ENCODE assay signal across 17 cellular contexts in the genomic region with DNA sequence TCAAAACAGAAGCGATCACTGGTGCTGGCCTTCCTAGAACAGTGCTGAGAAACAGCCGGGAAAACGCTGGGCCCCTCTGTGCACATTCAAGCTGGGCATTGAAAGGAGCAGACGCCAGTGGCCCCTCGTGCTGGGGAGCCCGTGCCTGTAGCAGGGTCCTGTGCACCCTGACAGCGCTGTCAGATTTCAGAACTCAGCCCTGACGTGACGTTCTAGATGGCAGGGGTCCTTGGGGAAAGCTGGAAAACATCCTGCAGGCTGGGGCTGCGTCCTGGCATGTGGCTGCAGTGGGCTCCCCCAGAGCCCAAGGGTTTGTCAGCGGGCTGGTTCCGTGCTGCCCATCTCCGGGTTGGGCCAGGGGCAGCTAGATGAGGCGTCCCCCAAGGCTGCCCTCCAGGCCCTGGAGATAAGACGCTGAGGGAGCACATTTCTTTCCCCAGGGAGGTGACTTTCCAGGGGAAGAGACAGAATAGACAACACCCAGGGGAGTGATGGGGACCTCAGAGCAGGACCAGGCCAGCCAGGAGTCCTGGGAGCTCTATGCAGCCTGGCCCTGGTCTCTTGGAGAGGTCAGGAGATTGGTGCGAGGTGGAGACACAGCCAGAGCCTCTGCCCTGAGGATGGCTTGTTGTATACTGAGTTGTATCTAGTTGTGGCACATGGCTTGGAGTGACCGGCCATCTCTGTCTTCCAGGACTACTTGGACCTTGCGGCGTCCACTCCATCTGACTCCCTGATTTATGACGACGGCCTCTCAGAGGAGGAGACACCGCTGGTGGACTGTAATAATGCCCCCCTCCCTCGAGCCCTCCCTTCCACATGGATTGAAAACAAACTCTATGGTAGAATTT. TPM values are rescaled to one million over a fixed set of nuclear protein-coding genes. Genes with fewer than 3 reads are reported as not detected.
DNase-seq lines count a peak whose midpoint lies in the region; ATAC-seq and TF ChIP-seq lines count a peak whose summit lies in the region.
"Had no signal": no experiment of that assay in that cellular context is flagged by ENCODE, and none has a peak within 500 bp of the region (broad histone marks: within the 10 kb centered on the region; RNA-seq: fewer than 3 reads in every experiment).

No MANE protein-coding gene starts in this region.

- H3K36me3 Mint-ChIP-seq in CD4-positive, alpha-beta memory T cell = no peaks in the 10 kb centered on the region
- H3K36me3 Mint-ChIP-seq: naive thymus-derived CD4-positive, alpha-beta T cell had no signal

- DNase-seq in right atrium auricular region (ENCODE audit: low spot score) = peak; percentile 43
- DNase-seq in Right ventricle myocardium superior = no peak
- peak; percentile 12 for DNase-seq in colonic mucosa
- peak; percentile 4 for DNase-seq in mucosa of gallbladder (ENCODE audit: low spot score)
- peak; percentile 60 to 84 for DNase-seq in vagina (ENCODE audit: extremely low spot score in 2 of 2)
- DNase-seq in CD4-positive, alpha-beta memory T cell = no peak
- DNase-seq: NCI-H1436 treated with DMSO at 0.1 percent for 48 hours, NCI-H82, SK-N-SH, small intestine had no signal

- TF ChIP-seq CTCF in right atrium auricular region (IDR thresholded peaks at IDR 0.05) (no peak), colonic mucosa (IDR thresholded peaks at IDR 0.05) (no peak), vagina (IDR thresholded peaks at IDR 0.05) (no peak)

- no peak for ATAC-seq in Right ventricle myocardium superior (ENCODE audit: poor library complexity)
- no peak for ATAC-seq in GM21515 (IDR thresholded peaks at IDR 0.05; ENCODE audit: unreplicated experiment)
- no peak for ATAC-seq in HG03439 (IDR thresholded peaks at IDR 0.05; ENCODE audit: unreplicated experiment)
- ATAC-seq: Panc1 had no signal

- CTCF ChIA-PET in CD4-positive, alpha-beta memory T cell (lab: Charles Lee; ENCODE audit: partially characterized antibody) = no interaction called here

- POLR2A ChIA-PET in CD4-positive, alpha-beta memory T cell (lab: Charles Lee; ENCODE audit: partially characterized antibody) = no interaction called here

- H3K36me3 ChIP-seq in right atrium auricular region = no peaks in the 10 kb centered on the region
- H3K36me3 ChIP-seq in colonic mucosa = no peaks in the 10 kb centered on the region
- H3K36me3 ChIP-seq in vagina = no peaks in the 10 kb centered on the region
- H3K36me3 ChIP-seq in CD4-positive, alpha-beta memory T cell (ENCODE audit: insufficient read depth, low read length) = no peaks in the 10 kb centered on the region
- H3K36me3 ChIP-seq: prostate gland had no signal

- no peaks in the 10 kb centered on the region for H3K4me1 ChIP-seq in right atrium auricular region
- no peaks in the 10 kb centered on the region for H3K4me1 ChIP-seq in colonic mucosa
- peaks cover 4% of the 10 kb centered on the region for H3K4me1 ChIP-seq in vagina
- H3K4me1 ChIP-seq in CD4-positive, alpha-beta memory T cell (ENCODE audit: insufficient read depth, low read length) = peaks cover 11% of the 10 kb centered on the region
- H3K4me1 ChIP-seq: prostate gland had no signal

- no peaks in the 10 kb centered on the region for H3K9me3 Mint-ChIP-seq in CD4-positive, alpha-beta memory T cell
- H3K9me3 Mint-ChIP-seq: activated T-helper 2 cell treated with anti-CD3 and anti-CD28 coated beads, Interferon-gamma antibody, Interleukin-2, Interleukin-4, amounts not matched to agents 10 μg/mL and 5 μg/mL and 100 μg/mL, durations not matched to agents 14 hours and 24 hours and 36 hours; naive thymus-derived CD4-positive, alpha-beta T cell had no signal

- H3K4me3 ChIP-seq in right atrium auricular region = no peak overlapping the region
- H3K4me3 ChIP-seq in colonic mucosa = no peak overlapping the region
- H3K4me3 ChIP-seq in vagina = no peak overlapping the region
- no peak overlapping the region for H3K4me3 ChIP-seq in CD4-positive, alpha-beta memory T cell (ENCODE audit: low read length in 2 of 2)
- H3K4me3 ChIP-seq: lung, prostate gland had no signal

- no peaks in the 10 kb centered on the region for H3K9me3 ChIP-seq in right atrium auricular region
- H3K9me3 ChIP-seq in colonic mucosa = no peaks in the 10 kb centered on the region
- H3K9me3 ChIP-seq in vagina = no peaks in the 10 kb centered on the region
- H3K9me3 ChIP-seq in CD4-positive, alpha-beta memory T cell (ENCODE audit: control insufficient read depth in 1 of 2, low read length in 2 of 2) = no peaks in the 10 kb centered on the region
- H3K9me3 ChIP-seq: prostate gland, SK-N-SH had no signal

- H3K27ac Mint-ChIP-seq in CD4-positive, alpha-beta memory T cell = peak overlapping the region in 1 of 7 donors; percentile 57
- H3K27ac Mint-ChIP-seq: activated T-helper 2 cell treated with anti-CD3 and anti-CD28 coated beads, Interferon-gamma antibody, Interleukin-2, Interleukin-4, amounts not matched to agents 10 μg/mL and 5 μg/mL and 100 μg/mL, durations not matched to agents 14 hours and 24 hours and 36 hours had no signal

- peaks cover 0 to 1% of the 10 kb centered on the region in 2 donors for H3K27me3 Mint-ChIP-seq in CD4-positive, alpha-beta memory T cell
- H3K27me3 Mint-ChIP-seq: naive thymus-derived CD4-positive, alpha-beta T cell had no signal

- H3K9ac ChIP-seq in colonic mucosa (ENCODE audit: low read depth in 2 of 2, low read length in 2 of 2) = no peak overlapping the region
- H3K9ac ChIP-seq: SK-N-SH had no signal

- H3K27me3 ChIP-seq in right atrium auricular region (no peaks in the 10 kb centered on the region), colonic mucosa (no peaks in the 10 kb centered on the region), vagina (no peaks in the 10 kb centered on the region)
- no peaks in the 10 kb centered on the region for H3K27me3 ChIP-seq in CD4-positive, alpha-beta memory T cell (ENCODE audit: insufficient read depth, low read length)

- H3K27ac ChIP-seq in right atrium auricular region = no peak overlapping the region
- no peak overlapping the region for H3K27ac ChIP-seq in colonic mucosa
- H3K27ac ChIP-seq in vagina = peak overlapping the region; percentile 47
- no peak overlapping the region for H3K27ac ChIP-seq in CD4-positive, alpha-beta memory T cell (ENCODE audit: low read depth, low read length)
- H3K27ac ChIP-seq: prostate gland had no signal

- intact Hi-C loops in Right ventricle myocardium superior (cut with DNase I) (no loop called here), colonic mucosa (cut with DNase I) (no loop called here), vagina (cut with DNase I) (no loop called here)
- intact Hi-C loops in CD4-positive, alpha-beta memory T cell (cut with micrococcal nuclease) = no loop called here

- peaks cover 12 to 28% (median 13%) of the 10 kb centered on the region in 4 donors for H3K4me1 Mint-ChIP-seq in CD4-positive, alpha-beta memory T cell

- peak overlapping the region in 1 of 8 donors; percentile 46 for H3K4me3 Mint-ChIP-seq in CD4-positive, alpha-beta memory T cell

- no peak for TF ChIP-seq POLR2A in vagina (IDR thresholded peaks at IDR 0.05)

RNA-seq across cellular contexts. Expression of a gene that starts 12.1 kb away (rescaled TPM):
- total RNA-seq in right atrium auricular region (10 to 100 TPM; 10.0 to 14.9 TPM), Right ventricle myocardium superior (6.6 TPM), colonic mucosa (1 to 10 TPM; 3.5 to 8.2 TPM), mucosa of gallbladder (18.0 TPM), vagina (21.9 TPM)
- total RNA-seq in CD4-positive, alpha-beta memory T cell = 10 to 100 TPM; 45.3 to 48.2 TPM
- 10 to 100 TPM; 21.1 to 23.5 TPM for polyA plus RNA-seq in CD4-positive, alpha-beta memory T cell

RNA-seq across cellular contexts. Expression of a gene that starts 49.2 kb away (rescaled TPM):
- total RNA-seq in right atrium auricular region (under 1 TPM; 0.12 to 0.44 TPM), Right ventricle myocardium superior (6.6 TPM), colonic mucosa (1 to 10 TPM; 1.9 to 3.3 TPM), mucosa of gallbladder (1.6 TPM), vagina (7.9 TPM)
- total RNA-seq in CD4-positive, alpha-beta memory T cell = not detected
- not detected for polyA plus RNA-seq in CD4-positive, alpha-beta memory T cell
- polyA plus RNA-seq: naive thymus-derived CD4-positive, alpha-beta T cell had no signal

Comparison
In these comparisons a context has a peak if more than half of its experiments do, and no peak if none do; other contexts are left out.
1. DNase-seq: peak in right atrium auricular region (single experiment), colonic mucosa (single experiment), mucosa of gallbladder (single experiment) and vagina (2 of 2); none in Right ventricle myocardium superior (single experiment) and CD4-positive, alpha-beta memory T cell (0 of 5).